In genomic region chr3:106830334-106830733, GRCh38 we compare ENCODE assay signal across 20 cellular contexts.
"Had no signal": no experiment of that assay in that cellular context is flagged by ENCODE, and none has a peak within 500 bp of the region (broad histone marks: within the 10 kb centered on the region; RNA-seq: fewer than 3 reads in every experiment).

No MANE protein-coding gene starts in this region.

- ATAC-seq: esophagus mucosa, gastrocnemius medialis, natural killer cell had no signal

- H3K4me3 Mint-ChIP-seq: activated naive CD4-positive, alpha-beta T cell treated with anti-CD3 and anti-CD28 coated beads, Interleukin-2, amount 50 U/mL, for 24 hours; natural killer cell; stimulated activated naive CD8-positive, alpha-beta T cell treated with anti-CD3 and anti-CD28 coated beads, Interleukin-15, Interleukin-2, amounts not matched to agents 100 ng/mL and 50 ng/mL, for 24 hours had no signal

- H3K4me1 Mint-ChIP-seq: activated naive CD4-positive, alpha-beta T cell treated with anti-CD3 and anti-CD28 coated beads, Interleukin-2, amount 50 U/mL, for 24 hours; natural killer cell had no signal

- H3K36me3 Mint-ChIP-seq: activated naive CD4-positive, alpha-beta T cell treated with anti-CD3 and anti-CD28 coated beads, Interleukin-2, amount 50 U/mL, for 24 hours; natural killer cell had no signal

- DNase-seq: activated gamma-delta T cell treated with Interleukin-2 at 50 U/mL for 16 hours; activated T-cell treated with anti-CD3 and anti-CD28 coated beads, Interleukin-2, amount 50 U/mL, for 1 hour; aorta; brain microvascular endothelial cell; caudate nucleus; dermis blood vessel endothelial cell; effector CD8-positive, alpha-beta T cell; gastrocnemius medialis; hippocampal formation; left ventricle myocardium inferior; midbrain; natural killer cell; ovary; stimulated activated CD4-positive, alpha-beta T cell treated with anti-CD3 and anti-CD28 coated beads, Interleukin-4, amount 100 ng/mL, for 4 hours; T-helper 1 cell; tibial artery had no signal

- H3K27me3 Mint-ChIP-seq: stimulated activated naive CD8-positive, alpha-beta T cell treated with anti-CD3 and anti-CD28 coated beads, Interleukin-15, Interleukin-2, amounts not matched to agents 100 ng/mL and 50 ng/mL, for 24 hours had no signal

- H3K27ac ChIP-seq: brain microvascular endothelial cell, gastrocnemius medialis, left ventricle myocardium inferior, ovary, prostate gland, tibial artery had no signal

- H3K36me3 ChIP-seq: brain microvascular endothelial cell, gastrocnemius medialis, left ventricle myocardium inferior, ovary, prostate gland, tibial artery had no signal

- H3K9me3 ChIP-seq: gastrocnemius medialis, ovary, prostate gland, tibial artery had no signal

- H3K4me3 ChIP-seq: gastrocnemius medialis, left ventricle myocardium inferior, ovary, prostate gland, tibial artery had no signal

- H3K27me3 ChIP-seq: brain microvascular endothelial cell, gastrocnemius medialis, ovary, tibial artery had no signal

- H3K4me1 ChIP-seq: gastrocnemius medialis, prostate gland had no signal

- H3K27ac Mint-ChIP-seq: activated naive CD4-positive, alpha-beta T cell treated with anti-CD3 and anti-CD28 coated beads, Interleukin-2, amount 50 U/mL, for 24 hours; natural killer cell; stimulated activated naive CD8-positive, alpha-beta T cell treated with anti-CD3 and anti-CD28 coated beads, Interleukin-15, Interleukin-2, amounts not matched to agents 100 ng/mL and 50 ng/mL, for 24 hours had no signal
